8 cellular contexts compared by ENCODE assay signal in genomic region chr5:36944607-36945225, GRCh38.
DNase-seq lines count a peak whose midpoint lies in the region; ATAC-seq and TF ChIP-seq lines count a peak whose summit lies in the region.

No MANE protein-coding gene starts in this region.

- H3K27ac Mint-ChIP-seq in nephron progenitor cell: no peak overlapping the region

- peaks cover 5% of the 10 kb centered on the region for H3K4me1 Mint-ChIP-seq in nephron progenitor cell

- in situ Hi-C loops in GM13977 (cut with MboI; ENCODE audit: low pct_unique_long_range_greater_than_20kb, low sequenced_read_pairs, unreplicated experiment): no loop called here

- no peaks in the 10 kb centered on the region for H3K36me3 Mint-ChIP-seq in nephron progenitor cell (ENCODE audit: low read depth)

- no peak for ATAC-seq in GM18870 (IDR thresholded peaks at IDR 0.05; ENCODE audit: unreplicated experiment)

- no peak overlapping the region for H3K4me3 Mint-ChIP-seq in nephron progenitor cell

- TF ChIP-seq CTCF in AG10803 (conservative IDR thresholded peaks at IDR 0.05; ENCODE audit: low read length) (peak; percentile 64), GM13977 (IDR thresholded peaks at IDR 0.05; ENCODE audit: extremely low read depth, insufficient read depth, missing control alignments) (peak; percentile 34), nephron progenitor cell (IDR thresholded peaks at IDR 0.05) (peak; percentile 56)

- peak; percentile 73 for DNase-seq in AG10803 (ENCODE audit: low read depth)
- DNase-seq in GM13977 (ENCODE audit: low spot score): peak; percentile 18
- DNase-seq in NCI-H526 (lab: John Stamatoyannopoulos, UW): peak; percentile 64 to 86
- DNase-seq in dedifferentiated amniotic fluid mesenchymal stem cell (ENCODE audit: extremely low spot score): peak; percentile 88
- DNase-seq in nephron progenitor cell: no peak
- DNase-seq in AG08396 (ENCODE audit: low spot score): no peak
- no peak for DNase-seq in activated gamma-delta T cell treated with Interleukin-2 at 50 U/mL for 16 hours

- H3K9me3 Mint-ChIP-seq in nephron progenitor cell: no peaks in the 10 kb centered on the region

- H3K27me3 Mint-ChIP-seq in nephron progenitor cell (ENCODE audit: low read depth, poor library complexity): no peaks in the 10 kb centered on the region

- H3K4me3 ChIP-seq in AG10803 (ENCODE audit: low read length): no peak overlapping the region

Comparison
In these comparisons a context has a peak if more than half of its experiments do, and no peak if none do; other contexts are left out.
1. DNase-seq: peak in AG10803 (single experiment), GM13977 (single experiment), NCI-H526 (2 of 2) and dedifferentiated amniotic fluid mesenchymal stem cell (single experiment); none in nephron progenitor cell (single experiment), AG08396 (single experiment) and activated gamma-delta T cell treated with Interleukin-2 at 50 U/mL for 16 hours (single experiment).
2. Peak in every context shown above with its lines, with median percentiles within 50 percentile points of each other: CTCF ChIP-seq.